ENCODE assay signal across 8 cellular contexts in the genomic region with DNA sequence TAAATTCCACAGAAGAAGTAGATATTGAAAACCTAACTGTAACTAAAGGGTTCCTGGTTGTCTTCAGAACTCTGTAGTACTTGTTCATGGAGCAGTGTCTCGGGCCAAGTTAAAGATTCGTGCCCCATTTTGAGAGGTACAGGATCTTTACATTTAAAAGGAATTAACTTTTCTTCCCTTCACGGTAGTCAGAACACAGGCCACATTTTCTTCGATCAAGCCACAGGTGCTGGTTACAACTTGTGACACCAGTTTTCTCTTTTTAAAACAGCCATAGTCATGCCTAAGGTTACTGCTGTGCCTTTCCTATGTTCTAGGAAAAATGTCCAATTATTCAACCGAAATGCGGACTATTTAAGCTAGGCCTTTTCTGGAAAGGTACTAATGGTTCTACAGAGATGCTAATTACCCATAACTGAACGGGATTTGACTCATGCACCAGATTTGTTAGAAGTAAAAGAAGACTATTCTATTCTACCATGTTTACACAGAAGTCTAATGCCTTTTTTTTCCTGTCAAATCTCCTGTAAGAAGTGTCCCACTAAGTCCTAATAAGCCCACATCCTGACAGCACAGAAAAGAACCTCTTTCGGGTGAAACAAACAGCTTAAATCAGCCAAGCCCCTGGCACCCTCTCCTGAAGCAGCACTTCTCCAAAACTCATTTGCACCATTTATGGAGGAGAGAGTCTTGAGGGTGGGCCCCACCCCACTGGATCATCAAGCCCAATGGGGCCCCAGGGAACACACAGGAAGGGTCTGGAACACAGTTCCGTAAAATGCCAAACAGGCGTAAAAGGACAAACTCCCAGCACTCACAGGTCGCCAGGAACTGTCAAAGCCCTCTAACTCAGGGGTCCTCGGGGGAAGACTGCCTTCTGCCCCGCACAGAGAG. TPM values are rescaled to one million over a fixed set of nuclear protein-coding genes. Genes with fewer than 3 reads are reported as not detected.
DNase-seq lines count a peak whose midpoint lies in the region; ATAC-seq, FAIRE-seq and TF ChIP-seq lines count a peak whose summit lies in the region.

No MANE protein-coding gene starts in this region.

- no peaks in the 10 kb centered on the region for H3K27me3 Mint-ChIP-seq in Caco-2 (ENCODE audit: insufficient read depth, unreplicated experiment)

- CTCF ChIA-PET in Caco-2 (lab: Charles Lee) = no interaction called here

- H3K27me3 ChIP-seq in Caco-2 (replicated peaks; ENCODE audit: control insufficient read depth, insufficient read depth, low read length) (no peaks in the 10 kb centered on the region), OCI-LY3 (ENCODE audit: low read depth, low read length) (peaks cover 20% of the 10 kb centered on the region), pancreas (no peaks in the 10 kb centered on the region)

- no peaks in the 10 kb centered on the region for H3K9me3 Mint-ChIP-seq in Caco-2 (ENCODE audit: unreplicated experiment)

- H2AFZ ChIP-seq in OCI-LY3 (ENCODE audit: low read depth, low read length) = no peak overlapping the region

- H3K79me2 ChIP-seq in OCI-LY3 (ENCODE audit: low read length) = peaks cover 65% of the 10 kb centered on the region

- H3K4me3 ChIP-seq in Caco-2 (ENCODE audit: low read depth, low read length) = peak overlapping the region; percentile 98
- H3K4me3 ChIP-seq in OCI-LY3 (ENCODE audit: low read length) = peak overlapping the region; percentile 87
- H3K4me3 ChIP-seq in epithelial cell of proximal tubule (ENCODE audit: low read depth, low read length) = peak overlapping the region; percentile 75
- peak overlapping the region; percentile 86 to 100 (median 94) for H3K4me3 ChIP-seq in pancreas

- H3K36me3 Mint-ChIP-seq in Caco-2 (ENCODE audit: insufficient read depth, unreplicated experiment) = no peaks in the 10 kb centered on the region

- H3K36me3 ChIP-seq in Caco-2 (ENCODE audit: control insufficient read depth, insufficient read depth, low read length) = no peaks in the 10 kb centered on the region
- H3K36me3 ChIP-seq in OCI-LY3 (replicated peaks; ENCODE audit: low read depth, low read length) = no peaks in the 10 kb centered on the region
- no peaks in the 10 kb centered on the region for H3K36me3 ChIP-seq in pancreas

- POLR2A ChIA-PET in Caco-2 (lab: Charles Lee) = interaction anchor here (0.7 kb wide), 1 partner anchor 16 kb away, joined by 3 read pairs; no protein-coding TSS in a partner anchor

- BruUV-seq in Caco-2 (replicated peaks; lab: Mats Ljungman, UMichigan) = TSS peak; percentile 19

- no peak for FAIRE-seq in pancreas (lab: Jason Lieb, UNC)

- peak in 1 of 4 donors; percentile 2 for ATAC-seq in pancreas
- ATAC-seq in omental fat pad (ENCODE audit: low FRiP score) = no peak
- no peak for ATAC-seq in HG03280 (IDR thresholded peaks at IDR 0.05; ENCODE audit: unreplicated experiment)

- H3K27ac ChIP-seq in OCI-LY3 (ENCODE audit: low read length) = no peak overlapping the region
- peak overlapping the region; percentile 87 to 99 (median 94) for H3K27ac ChIP-seq in pancreas

- peak overlapping the region; percentile 91 for H3K4me3 Mint-ChIP-seq in Caco-2 (ENCODE audit: unreplicated experiment)

- peaks cover 48% of the 10 kb centered on the region for H4K20me1 ChIP-seq in OCI-LY3 (ENCODE audit: insufficient read depth, low read length)

- intact Hi-C loops in Caco-2 (cut with micrococcal nuclease; ENCODE audit: unreplicated experiment) = loop anchor here (2.0 kb wide), 1 partner anchor 144 kb away; no protein-coding TSS in a partner anchor
- intact Hi-C loops in pancreas (cut with DNase I) = loop anchor here in 2 of 3 donors (5.0 to 10.0 kb wide), 2 partner anchors 52 to 54 kb away; no protein-coding TSS in a partner anchor

- no peak for TF ChIP-seq CTCF in Caco-2 (IDR thresholded peaks at IDR 0.05; ENCODE audit: insufficient read depth in 1 of 2, low read depth in 1 of 2, low read length in 1 of 2, severe bottlenecking in 1 of 2, unreplicated experiment in 1 of 2)
- TF ChIP-seq CTCF in OCI-LY3 (IDR thresholded peaks at IDR 0.05; ENCODE audit: low read depth, low read length) = no peak
- no peak for TF ChIP-seq CTCF in epithelial cell of proximal tubule (conservative IDR thresholded peaks at IDR 0.05; ENCODE audit: low read depth, low read length)
- TF ChIP-seq CTCF in pancreas (IDR thresholded peaks at IDR 0.05) = no peak
- TF ChIP-seq CTCF in omental fat pad (IDR thresholded peaks at IDR 0.05) = no peak

- WGBS in pancreas, 2 donors = 4 to 8% methylated on average over 13 of the region's 13 CpGs

- peaks cover 39% of the 10 kb centered on the region for H3K4me1 Mint-ChIP-seq in Caco-2 (ENCODE audit: low read depth, unreplicated experiment)

- no peak overlapping the region for H3K27ac Mint-ChIP-seq in Caco-2 (ENCODE audit: unreplicated experiment)

- DNase-seq in Caco-2 (no peak), epithelial cell of proximal tubule (ENCODE audit: low read depth) (no peak), pancreas (peak in 1 of 6 donors; percentile 57), omental fat pad (ENCODE audit: low spot score) (no peak), KG1 (lab: John Stamatoyannopoulos, UW) (no peak), dedifferentiated amniotic fluid mesenchymal stem cell (ENCODE audit: extremely low spot score) (no peak)

- H3K9ac ChIP-seq in OCI-LY3 (ENCODE audit: low read length) = peak overlapping the region; percentile 80

- H3K4me1 ChIP-seq in Caco-2 (peaks cover 42% of the 10 kb centered on the region), OCI-LY3 (ENCODE audit: low read length) (peaks cover 56% of the 10 kb centered on the region), pancreas (peaks cover 17 to 37% (median 32%) of the 10 kb centered on the region in 3 donors)

- peak overlapping the region; percentile 73 for H3K4me2 ChIP-seq in OCI-LY3 (ENCODE audit: low read length)

- H3K9me3 ChIP-seq in Caco-2 = no peaks in the 10 kb centered on the region
- no peaks in the 10 kb centered on the region for H3K9me3 ChIP-seq in OCI-LY3 (ENCODE audit: insufficient read depth, low read length)
- no peaks in the 10 kb centered on the region for H3K9me3 ChIP-seq in pancreas

RNA-seq across cellular contexts. Expression of gene LRIG1, which starts 1.9 kb away (rescaled TPM):
- 43.4 and 47.0 TPM in 2 replicates for total RNA-seq in Caco-2 (2022)
- 10.0 and 15.8 TPM in 2 replicates for total RNA-seq in epithelial cell of proximal tubule
- 100 to 1,000 TPM in 1 of 6 donors, 10 to 100 TPM in 5; 57.8 to 104 (median 80.5) TPM for total RNA-seq in pancreas
- 10 to 100 TPM; 32.7 to 35.8 TPM for polyA plus RNA-seq in pancreas
- 10 to 100 TPM; 44.2 to 96.2 (median 57.6) TPM for total RNA-seq in omental fat pad
